In genomic region chr4:99818661-99819060, GRCh38 we compare ENCODE assay signal across 18 cellular contexts. TPM values are rescaled to one million over a fixed set of nuclear protein-coding genes. Genes with fewer than 3 reads are reported as not detected.
DNase-seq lines count a peak whose midpoint lies in the region; ATAC-seq and TF ChIP-seq lines count a peak whose summit lies in the region.
"Had no signal": no experiment of that assay in that cellular context is flagged by ENCODE, and none has a peak within 500 bp of the region (broad histone marks: within the 10 kb centered on the region; RNA-seq: fewer than 3 reads in every experiment).

No MANE protein-coding gene starts in this region.

- no peak overlapping the region for H2AFZ ChIP-seq in PC-3 (ENCODE audit: low read length)

- H3K79me2 ChIP-seq in PC-3 (ENCODE audit: low read length) = peaks cover 55% of the 10 kb centered on the region

- POLR2A ChIA-PET in CD8-positive, alpha-beta T cell (lab: Charles Lee) = no interaction called here
- POLR2A ChIA-PET in PC-3 (lab: Charles Lee; ENCODE audit: unreplicated experiment) = no interaction called here

- peaks cover 38% of the 10 kb centered on the region for H3K4me1 ChIP-seq in CD8-positive, alpha-beta T cell (ENCODE audit: insufficient read depth, low read length)
- peaks cover 40% of the 10 kb centered on the region for H3K4me1 ChIP-seq in PC-3 (ENCODE audit: insufficient read depth, low read length)
- H3K4me1 ChIP-seq: adrenal gland, BE2C had no signal

- DNase-seq in CD14-positive monocyte (ENCODE audit: low spot score) (no peak), PC-3 (no peak), T-helper 9 cell (no peak), RPMI8226 (no peak), NCI-H1436 treated with DMSO at 0.1 percent for 48 hours (lab: John Stamatoyannopoulos, UW) (no peak), cerebellar nuclear complex (lab: John Stamatoyannopoulos, UW) (no peak)
- no peak for DNase-seq in CD8-positive, alpha-beta T cell
- no peak for DNase-seq in central memory CD8-positive, alpha-beta T cell (ENCODE audit: low spot score in 2 of 2)
- DNase-seq: adrenal gland, BE2C, foreskin keratinocyte, IMR-90, left colon, MV-4-11, NCI-H69, trophoblast cell had no signal

- H3K9me3 Mint-ChIP-seq in CD14-positive monocyte = no peaks in the 10 kb centered on the region
- H3K9me3 Mint-ChIP-seq in CD8-positive, alpha-beta T cell = no peaks in the 10 kb centered on the region
- H3K9me3 Mint-ChIP-seq in central memory CD8-positive, alpha-beta T cell = no peaks in the 10 kb centered on the region

- peaks cover 13% of the 10 kb centered on the region for H4K20me1 ChIP-seq in PC-3 (ENCODE audit: low read length)

- no TSS peak for BruUV-seq in PC-3 (replicated peaks; lab: Mats Ljungman, UMichigan)

- H3K27me3 ChIP-seq in CD8-positive, alpha-beta T cell (ENCODE audit: insufficient read depth, low read length) = no peaks in the 10 kb centered on the region
- no peaks in the 10 kb centered on the region for H3K27me3 ChIP-seq in PC-3 (ENCODE audit: low read length)
- H3K27me3 ChIP-seq: adrenal gland, foreskin keratinocyte had no signal

- peak overlapping the region; percentile 92 to 99 for H3K4me3 Mint-ChIP-seq in CD14-positive monocyte
- no peak overlapping the region for H3K4me3 Mint-ChIP-seq in CD8-positive, alpha-beta T cell
- H3K4me3 Mint-ChIP-seq in central memory CD8-positive, alpha-beta T cell = peak overlapping the region; percentile 86

- no peak overlapping the region for H3K27ac ChIP-seq in CD8-positive, alpha-beta T cell (ENCODE audit: low read depth, low read length)
- no peak overlapping the region for H3K27ac ChIP-seq in PC-3 (ENCODE audit: low read length)
- H3K27ac ChIP-seq: adrenal gland, SK-N-MC had no signal

- H3K27ac Mint-ChIP-seq in CD14-positive monocyte = peak overlapping the region; percentile 6 to 99 (median 95)
- H3K27ac Mint-ChIP-seq in CD8-positive, alpha-beta T cell = peak overlapping the region; percentile 58
- H3K27ac Mint-ChIP-seq in central memory CD8-positive, alpha-beta T cell (ENCODE audit: low read depth) = peak overlapping the region; percentile 48

- peaks cover 12 to 17% of the 10 kb centered on the region in 2 donors for H3K36me3 Mint-ChIP-seq in CD14-positive monocyte
- peaks cover 5% of the 10 kb centered on the region for H3K36me3 Mint-ChIP-seq in CD8-positive, alpha-beta T cell
- H3K36me3 Mint-ChIP-seq in central memory CD8-positive, alpha-beta T cell (ENCODE audit: insufficient read depth) = peaks cover 6% of the 10 kb centered on the region

- H3K4me2 ChIP-seq in PC-3 (ENCODE audit: low read length) = peak overlapping the region; percentile 81

- no peaks in the 10 kb centered on the region for H3K36me3 ChIP-seq in CD8-positive, alpha-beta T cell (ENCODE audit: insufficient read depth, low read length)
- no peaks in the 10 kb centered on the region for H3K36me3 ChIP-seq in PC-3 (ENCODE audit: low read depth, low read length)
- H3K36me3 ChIP-seq: adrenal gland, BE2C had no signal

- H3K9me3 ChIP-seq in CD8-positive, alpha-beta T cell (ENCODE audit: low read length) = no peaks in the 10 kb centered on the region
- no peaks in the 10 kb centered on the region for H3K9me3 ChIP-seq in PC-3 (ENCODE audit: low read length)
- H3K9me3 ChIP-seq: adrenal gland, BE2C had no signal

- no peak for TF ChIP-seq CTCF in CD14-positive monocyte (IDR thresholded peaks at IDR 0.05)
- TF ChIP-seq CTCF in CD8-positive, alpha-beta T cell (IDR thresholded peaks at IDR 0.05) = no peak
- no peak for TF ChIP-seq CTCF in PC-3 (conservative IDR thresholded peaks at IDR 0.05; ENCODE audit: low read depth, low read length)

- H3K9me2 ChIP-seq in PC-3 (replicated peaks; ENCODE audit: low read length) = no peaks in the 10 kb centered on the region

- no peak overlapping the region for H3K9ac ChIP-seq in PC-3 (ENCODE audit: low read length)

- H3F3A ChIP-seq in PC-3 (ENCODE audit: low read length, unreplicated experiment) = peaks cover 6% of the 10 kb centered on the region

- peaks cover 76% of the 10 kb centered on the region for H3K4me1 Mint-ChIP-seq in CD14-positive monocyte
- peaks cover 60% of the 10 kb centered on the region for H3K4me1 Mint-ChIP-seq in CD8-positive, alpha-beta T cell (ENCODE audit: low read depth)
- H3K4me1 Mint-ChIP-seq in central memory CD8-positive, alpha-beta T cell = peaks cover 52% of the 10 kb centered on the region

- H3K27me3 Mint-ChIP-seq in CD14-positive monocyte (ENCODE audit: low read depth in 3 of 3) = no peaks in the 10 kb centered on the region
- no peaks in the 10 kb centered on the region for H3K27me3 Mint-ChIP-seq in CD8-positive, alpha-beta T cell (ENCODE audit: low read depth)
- no peaks in the 10 kb centered on the region for H3K27me3 Mint-ChIP-seq in central memory CD8-positive, alpha-beta T cell

- no peak overlapping the region for H3K4me3 ChIP-seq in CD8-positive, alpha-beta T cell (ENCODE audit: low read depth, low read length)
- H3K4me3 ChIP-seq in PC-3 (ENCODE audit: low read length) = peak overlapping the region; percentile 69
- H3K4me3 ChIP-seq: adrenal gland, SK-N-MC had no signal

- no peak for ATAC-seq in CD8-positive, alpha-beta T cell
- no peak for ATAC-seq in PC-3
- no peak for ATAC-seq in central memory CD8-positive, alpha-beta T cell (replicated peaks; ENCODE audit: extremely low read depth, poor library complexity, severe bottlenecking)
- ATAC-seq: foreskin keratinocyte, left colon, Panc1 had no signal

- CTCF ChIA-PET in CD8-positive, alpha-beta T cell (lab: Charles Lee) = interaction anchor here (1.1 kb wide), 1 partner anchor 11 kb away, joined by 4 read pairs; no protein-coding TSS in a partner anchor
- CTCF ChIA-PET in PC-3 (lab: Charles Lee) = no interaction called here

- intact Hi-C loops in CD14-positive monocyte (cut with micrococcal nuclease) = loop anchor here (5.0 to 10.0 kb wide), 5 partner anchors 39 to 256 kb away; partner anchors contain the start of genes DNAJB14 (in 1 of the 2) and TRMT10A (in 1 of the 2)
- intact Hi-C loops in CD8-positive, alpha-beta T cell (cut with DNase I, micrococcal nuclease) = loop anchor here (2.0 to 10.0 kb wide), 4 partner anchors 18 to 894 kb away; partner anchors contain the start of gene EIF4E (in 1 of the 2)
- intact Hi-C loops in PC-3 (cut with micrococcal nuclease) = loop anchor here (5.0 to 10.0 kb wide), 4 partner anchors 44 to 246 kb away; partner anchors contain the start of gene DNAJB14

RNA-seq across cellular contexts. Expression of gene DAPP1, which starts 2.0 kb away (rescaled TPM):
- polyA plus RNA-seq in CD14-positive monocyte = 100 to 1,000 TPM in 1 of 2 donors, 10 to 100 TPM in 1; 87.2 to 125 TPM
- 1 to 10 TPM; 3.2 to 3.6 TPM for total RNA-seq in CD8-positive, alpha-beta T cell
- 11.6 and 11.8 TPM in 2 replicates for total RNA-seq in PC-3 (2014; rRNA removed)
- total RNA-seq: IMR-90 had no signal
- polyA plus RNA-seq: IMR-90 had no signal
